Comparison of ENCODE assay signal across 1 cellular context in genomic region chr10:282294-283139, GRCh38.
TF ChIP-seq lines count a peak whose summit lies in the region.

No MANE protein-coding gene starts in this region.

TF ChIP-seq in IMR-90, 13 proteins besides CTCF, POLR2A, EP300 and RAD21 (continued from another document):
- TF ChIP-seq CHD1 (IDR thresholded peaks at IDR 0.05; ENCODE audit: low read depth, low read length) = no peak
- TF ChIP-seq BHLHE40 (IDR thresholded peaks at IDR 0.05; ENCODE audit: low read depth, low read length) = no peak
- TF ChIP-seq ELK1 (IDR thresholded peaks at IDR 0.05; ENCODE audit: borderline replicate concordance, low read depth, low read length) = no peak
- no peak for TF ChIP-seq MXI1 (IDR thresholded peaks at IDR 0.05; ENCODE audit: borderline replicate concordance, low read depth, low read length)
- TF ChIP-seq MAFK (IDR thresholded peaks at IDR 0.05; ENCODE audit: low read depth, low read length) = no peak
- TF ChIP-seq MAZ (IDR thresholded peaks at IDR 0.05; ENCODE audit: borderline replicate concordance, low read depth, low read length) = no peak
- peak; percentile 84 for TF ChIP-seq CEBPB (IDR thresholded peaks at IDR 0.05; ENCODE audit: low read depth, low read length)
- no peak for TF ChIP-seq RCOR1 (IDR thresholded peaks at IDR 0.05; ENCODE audit: insufficient replicate concordance, low read length)
